17 cellular contexts compared by ENCODE assay signal in the genomic region with DNA sequence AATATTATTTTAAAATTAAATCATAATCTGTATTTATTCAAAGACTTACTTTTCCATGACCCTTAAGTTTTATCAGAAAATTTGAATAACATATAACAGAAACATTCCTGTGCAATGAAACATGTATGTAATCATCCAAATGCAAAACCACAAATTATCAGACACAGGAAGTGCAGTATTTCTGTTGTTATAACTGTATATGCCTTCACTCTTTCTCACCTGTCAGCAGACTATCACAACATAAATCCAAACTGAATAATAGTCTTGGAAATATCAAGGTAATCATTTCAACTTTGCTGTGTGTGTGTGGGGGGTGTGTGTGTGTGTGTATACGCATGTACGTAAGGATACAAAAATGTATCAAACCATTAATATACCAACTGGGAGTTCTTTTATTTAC.
"Had no signal": no experiment of that assay in that cellular context is flagged by ENCODE, and none has a peak within 500 bp of the region (broad histone marks: within the 10 kb centered on the region; RNA-seq: fewer than 3 reads in every experiment).

No MANE protein-coding gene starts in this region.

- H2AFZ ChIP-seq: parathyroid adenoma had no signal

- H3K9me3 ChIP-seq: colonic mucosa, esophagus squamous epithelium, left lung, mucosa of descending colon, neutrophil, thoracic aorta had no signal

- DNase-seq: activated CD4-positive, alpha-beta T cell treated with anti-CD3 and anti-CD28 coated beads, Interleukin-2, amount 10 ng/mL, durations not matched to agents 24 days and 14 days; activated CD4-positive, CD25-positive, alpha-beta regulatory T cell; activated CD8-positive, alpha-beta memory T cell treated with anti-CD3 and anti-CD28 coated beads for 24 hours; activated naive CD4-positive, alpha-beta T cell treated with anti-CD3 and anti-CD28 coated beads for 36 hours; activated naive CD8-positive, alpha-beta T cell treated with anti-CD3 and anti-CD28 coated beads, Interleukin-2, amount 50 U/mL, for 24 hours; caudate nucleus; colonic mucosa; esophagus squamous epithelium; islet precursor cell; left lung; mucosa of descending colon; naive thymus-derived CD4-positive, alpha-beta T cell; stimulated activated CD4-positive, alpha-beta T cell treated with anti-CD3 and anti-CD28 coated beads, Interleukin-12 subunit alpha, Interleukin-12 subunit beta, amount 100 ng/mL, for 4 hours; stimulated activated CD4-positive, alpha-beta T cell treated with anti-CD3 and anti-CD28 coated beads, Interleukin-2, amount 100 ng/mL, for 24 hours had no signal

- H3K36me3 ChIP-seq: colonic mucosa, esophagus squamous epithelium, left lung, neutrophil, thoracic aorta had no signal

- H3K27me3 ChIP-seq: colonic mucosa, esophagus squamous epithelium, left lung, neutrophil had no signal

- H3K4me1 ChIP-seq: colonic mucosa, left lung, parathyroid adenoma had no signal

- H3K9ac ChIP-seq: parathyroid adenoma had no signal

- ATAC-seq: activated naive CD8-positive, alpha-beta T cell treated with anti-CD3 and anti-CD28 coated beads, Interleukin-2, amount 50 U/mL, for 24 hours; mucosa of descending colon; naive thymus-derived CD4-positive, alpha-beta T cell had no signal

- H3K27ac ChIP-seq: colonic mucosa, esophagus squamous epithelium, left lung, neutrophil, parathyroid adenoma, thoracic aorta had no signal

- H3K4me3 ChIP-seq: colonic mucosa, esophagus squamous epithelium, left lung, mucosa of descending colon, thoracic aorta had no signal

- H3K79me2 ChIP-seq: parathyroid adenoma had no signal
